Comparison of ENCODE assay signal across 17 cellular contexts in the genomic region with DNA sequence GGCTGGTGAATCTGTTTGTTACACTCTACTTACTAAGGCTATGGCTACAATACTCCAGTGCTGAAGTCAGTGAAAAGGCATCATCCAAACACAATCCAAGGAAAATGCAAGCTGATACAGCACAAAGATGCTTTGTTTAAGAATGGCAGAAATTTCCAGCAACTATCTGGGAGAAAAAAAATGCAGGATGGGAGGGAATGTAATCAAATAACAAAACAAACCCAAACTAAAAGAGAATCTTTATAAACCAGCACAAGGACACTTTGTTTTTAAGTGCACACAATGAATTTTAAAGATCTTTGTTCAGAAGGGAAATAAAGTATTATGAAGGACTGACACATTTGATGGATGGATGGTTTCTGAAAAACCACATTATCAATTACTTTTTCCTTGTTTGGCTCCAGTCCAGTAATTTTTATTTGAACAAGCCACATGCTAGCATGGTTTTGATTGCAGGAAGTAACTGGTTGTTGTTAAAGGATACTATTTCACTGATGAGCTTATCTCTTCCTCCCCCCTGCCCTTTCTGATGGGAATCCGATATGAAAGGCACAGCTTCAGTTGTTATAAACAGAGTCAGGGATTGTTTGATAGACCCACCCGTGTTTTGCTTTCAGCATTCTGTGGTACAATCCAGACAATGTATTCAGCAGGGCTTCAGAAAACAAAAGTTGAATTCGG. TPM values are rescaled to one million over a fixed set of nuclear protein-coding genes. Genes with fewer than 3 reads are reported as not detected.
A peak's percentile ranks its signal among the peaks of the same experiment; 100 is the strongest.
DNase-seq lines count a peak whose midpoint lies in the region; ATAC-seq, FAIRE-seq and TF ChIP-seq lines count a peak whose summit lies in the region.
"Had no signal": no experiment of that assay in that cellular context is flagged by ENCODE, and none has a peak within 500 bp of the region (broad histone marks: within the 10 kb centered on the region; RNA-seq: fewer than 3 reads in every experiment).

No MANE protein-coding gene starts in this region.

- TF ChIP-seq POLR2A in H54 (IDR thresholded peaks at IDR 0.05; ENCODE audit: low read depth, low read length), result no peak

- no peaks in the 10 kb centered on the region for H3K4me1 ChIP-seq in kidney (ENCODE audit: control insufficient read depth in 1 of 2, insufficient read depth in 1 of 2, low read depth in 1 of 2, low read length in 2 of 2)
- H3K4me1 ChIP-seq: ascending aorta, gastrocnemius medialis had no signal

- no peak overlapping the region for H3K4me3 ChIP-seq in kidney (ENCODE audit: low read length in 2 of 2)
- H3K4me3 ChIP-seq: ascending aorta, gastrocnemius medialis had no signal

- H3K9me3 ChIP-seq in kidney (ENCODE audit: control insufficient read depth in 1 of 2, low read length in 2 of 2), result no peaks in the 10 kb centered on the region
- H3K9me3 ChIP-seq: ascending aorta, gastrocnemius medialis had no signal

- intact Hi-C loops in kidney (cut with DNase I), result no loop called here

- FAIRE-seq in H54 (lab: Jason Lieb, UNC), result peak; percentile 70
- no peak for FAIRE-seq in kidney (lab: Jason Lieb, UNC)
- FAIRE-seq: G401.6, islet of Langerhans had no signal

- no peak for ATAC-seq in HG02798 (IDR thresholded peaks at IDR 0.05; ENCODE audit: poor library complexity, unreplicated experiment)
- ATAC-seq: activated T-cell treated with anti-CD3 and anti-CD28 coated beads, Interleukin-2, amount 50 U/mL, for 4 hours; gastrocnemius medialis; Panc1; right cardiac atrium had no signal

- H3K27ac ChIP-seq in kidney (ENCODE audit: low read depth in 2 of 2, low read length in 2 of 2), result no peak overlapping the region
- H3K27ac ChIP-seq: ascending aorta, gastrocnemius medialis had no signal

- no peak overlapping the region for H3K9ac ChIP-seq in kidney (ENCODE audit: low read length in 2 of 2)

- no peak for TF ChIP-seq CTCF in kidney (IDR thresholded peaks at IDR 0.05; ENCODE audit: borderline replicate concordance, extremely low read depth, insufficient read depth)

- H3K36me3 ChIP-seq in kidney (ENCODE audit: control insufficient read depth in 1 of 2, insufficient read depth in 2 of 2, low read length in 2 of 2), result no peaks in the 10 kb centered on the region
- H3K36me3 ChIP-seq: ascending aorta, gastrocnemius medialis had no signal

- DNase-seq in H54 (ENCODE audit: insufficient read length, low spot score) (no peak), NCI-H2171 (lab: John Stamatoyannopoulos, UW) (peak; percentile 63), dermis blood vessel endothelial cell (peak; percentile 27), pons (ENCODE audit: low spot score) (peak; percentile 98), kidney (no peak), dedifferentiated amniotic fluid mesenchymal stem cell (ENCODE audit: extremely low spot score) (no peak)
- DNase-seq in stimulated activated CD4-positive, alpha-beta T cell treated with anti-CD3 and anti-CD28 coated beads, Interleukin-4, amount 100 ng/mL, for 1 hour, result no peak
- DNase-seq: activated CD4-positive, alpha-beta T cell treated with anti-CD3 and anti-CD28 coated beads for 48 hours; activated T-cell treated with anti-CD3 and anti-CD28 coated beads, Interleukin-2, amount 50 U/mL, for 4 hours; gastrocnemius medialis; GOT3 had no signal

RNA-seq across cellular contexts. Expression of gene TLE4, which starts 12.1 kb away (rescaled TPM):
- total RNA-seq in dermis blood vessel endothelial cell (23.7 and 25.5 TPM in 2 replicates), kidney (35.7 TPM)
- 5.5 TPM for polyA plus RNA-seq in kidney (ENCODE audit: insufficient read depth, low read depth, low replicate concordance)

Comparison
In these comparisons a context has a peak if more than half of its experiments do, and no peak if none do; other contexts are left out.
1. DNase-seq: peak in NCI-H2171 (single experiment), dermis blood vessel endothelial cell (single experiment) and pons (single experiment); none in H54 (single experiment), stimulated activated CD4-positive, alpha-beta T cell treated with anti-CD3 and anti-CD28 coated beads, Interleukin-4, amount 100 ng/mL, for 1 hour (single experiment), kidney (single experiment) and dedifferentiated amniotic fluid mesenchymal stem cell (single experiment).